Comparison of ENCODE assay signal across 8 cellular contexts in genomic region chr16:19601083-19601976, GRCh38. TPM values are rescaled to one million over a fixed set of nuclear protein-coding genes. Genes with fewer than 3 reads are reported as not detected.
A peak's percentile ranks its signal among the peaks of the same experiment; 100 is the strongest.
DNase-seq lines count a peak whose midpoint lies in the region; ATAC-seq and TF ChIP-seq lines count a peak whose summit lies in the region.

No MANE protein-coding gene starts in this region.

- H4K20me1 ChIP-seq in DND-41 (ENCODE audit: insufficient read depth, low read length) = peaks cover 7% of the 10 kb centered on the region; the same call in 1 of the 2 replicates

- H3K9ac ChIP-seq in DND-41 (ENCODE audit: low read depth, low read length) = no peak overlapping the region

- ATAC-seq in DND-41 (ENCODE audit: insufficient read depth, low read depth) (no peak), gastroesophageal sphincter (no peak), HG03095 (IDR thresholded peaks at IDR 0.05; ENCODE audit: unreplicated experiment) (no peak)

- H3K27ac ChIP-seq in DND-41 (ENCODE audit: low read length) = no peak overlapping the region
- peak overlapping the region in 1 of 4 donors; percentile 13 for H3K27ac ChIP-seq in gastroesophageal sphincter

- DNase-seq in A172 (ENCODE audit: low spot score) (peak; percentile 45), DND-41 (peak; percentile 46), NCI-H2029 treated with DMSO at 0.1 percent for 48 hours (lab: John Stamatoyannopoulos, UW) (peak; percentile 43), retinal pigment epithelial cell (ENCODE audit: low read depth) (no peak), mucosa of gallbladder (ENCODE audit: low spot score) (no peak)
- peak; percentile 39 for DNase-seq in activated CD4-positive, alpha-beta memory T cell treated with anti-CD3 and anti-CD28 coated beads, Interleukin-2, amount 10 ng/mL, durations not matched to agents 7 days and 5 days

- TF ChIP-seq EP300 in gastroesophageal sphincter (IDR thresholded peaks at IDR 0.05) = no peak

- CTCF ChIA-PET in activated CD4-positive, alpha-beta memory T cell treated with anti-CD3 and anti-CD28 coated beads, Interleukin-2, amount 10 ng/mL, durations not matched to agents 7 days and 5 days (lab: Charles Lee) = interaction anchor here (0.7 to 5.3 kb wide), 13 partner anchors 12 to 298 kb away, joined by 3 to 49 read pairs (median 3); partner anchors contain the start of gene GPRC5B

- peaks cover 51% of the 10 kb centered on the region; the same call in 1 of the 2 replicates for H3K36me3 ChIP-seq in DND-41 (ENCODE audit: insufficient read depth, low read length)
- peaks cover 0 to 78% of the 10 kb centered on the region in 2 donors for H3K36me3 ChIP-seq in gastroesophageal sphincter

- no peak overlapping the region for H2AFZ ChIP-seq in DND-41 (ENCODE audit: low read depth, low read length)

- no peaks in the 10 kb centered on the region for H3K9me3 ChIP-seq in DND-41 (ENCODE audit: insufficient read depth, low read length, severe bottlenecking)
- no peaks in the 10 kb centered on the region for H3K9me3 ChIP-seq in gastroesophageal sphincter

- no peak overlapping the region for H3K4me3 Mint-ChIP-seq in activated CD4-positive, alpha-beta memory T cell treated with anti-CD3 and anti-CD28 coated beads, Interleukin-2, amount 10 ng/mL, durations not matched to agents 7 days and 5 days

- H3K9me3 Mint-ChIP-seq in activated CD4-positive, alpha-beta memory T cell treated with anti-CD3 and anti-CD28 coated beads, Interleukin-2, amount 10 ng/mL, durations not matched to agents 7 days and 5 days = no peaks in the 10 kb centered on the region

- TF ChIP-seq CTCF in DND-41 (IDR thresholded peaks at IDR 0.05; ENCODE audit: borderline replicate concordance, extremely low read depth, low read length, poor library complexity, severe bottlenecking) = peak; percentile 67
- TF ChIP-seq CTCF in gastroesophageal sphincter (IDR thresholded peaks at IDR 0.05) = peak in 3 of 4 experiments; percentile 61 to 67 (median 64)
- peak; percentile 58 for TF ChIP-seq CTCF in retinal pigment epithelial cell (conservative IDR thresholded peaks at IDR 0.05; ENCODE audit: low read depth, low read length)

- no peaks in the 10 kb centered on the region for H3K4me1 ChIP-seq in DND-41 (ENCODE audit: insufficient read depth, low read length)
- H3K4me1 ChIP-seq in gastroesophageal sphincter = no peaks in the 10 kb centered on the region

- no peaks in the 10 kb centered on the region for H3K79me2 ChIP-seq in DND-41 (ENCODE audit: insufficient read depth, low read length)

- H3K27ac Mint-ChIP-seq in activated CD4-positive, alpha-beta memory T cell treated with anti-CD3 and anti-CD28 coated beads, Interleukin-2, amount 10 ng/mL, durations not matched to agents 7 days and 5 days = peak overlapping the region; percentile 21

- no peak overlapping the region for H3K4me3 ChIP-seq in DND-41 (ENCODE audit: low read depth in 1 of 2, low read length in 2 of 2)
- no peak overlapping the region for H3K4me3 ChIP-seq in gastroesophageal sphincter
- no peak overlapping the region for H3K4me3 ChIP-seq in retinal pigment epithelial cell (ENCODE audit: low read length)

- H3K4me2 ChIP-seq in DND-41 (ENCODE audit: insufficient read depth, low read length) = no peak overlapping the region

- TF ChIP-seq POLR2A in gastroesophageal sphincter (IDR thresholded peaks at IDR 0.05) = no peak

- H3K36me3 Mint-ChIP-seq in activated CD4-positive, alpha-beta memory T cell treated with anti-CD3 and anti-CD28 coated beads, Interleukin-2, amount 10 ng/mL, durations not matched to agents 7 days and 5 days (ENCODE audit: low read depth) = peaks cover 30% of the 10 kb centered on the region

- WGBS in gastroesophageal sphincter (ENCODE audit: low coverage in 1 of 2), 2 donors = 43 to 58% methylated on average over 7 to 13 of the region's 13 CpGs

- H3K27me3 ChIP-seq in DND-41 (ENCODE audit: insufficient read depth, low read length, poor library complexity) = no peaks in the 10 kb centered on the region
- H3K27me3 ChIP-seq in gastroesophageal sphincter = no peaks in the 10 kb centered on the region

- H3K27me3 Mint-ChIP-seq in activated CD4-positive, alpha-beta memory T cell treated with anti-CD3 and anti-CD28 coated beads, Interleukin-2, amount 10 ng/mL, durations not matched to agents 7 days and 5 days = no peaks in the 10 kb centered on the region

- H3K4me1 Mint-ChIP-seq in activated CD4-positive, alpha-beta memory T cell treated with anti-CD3 and anti-CD28 coated beads, Interleukin-2, amount 10 ng/mL, durations not matched to agents 7 days and 5 days = peaks cover 2% of the 10 kb centered on the region

- POLR2A ChIA-PET in activated CD4-positive, alpha-beta memory T cell treated with anti-CD3 and anti-CD28 coated beads, Interleukin-2, amount 10 ng/mL, durations not matched to agents 7 days and 5 days (lab: Charles Lee) = interaction anchor here (1.2 kb wide), 1 partner anchor 285 kb away, joined by 5 read pairs; no protein-coding TSS in a partner anchor

RNA-seq across cellular contexts. Expression of gene VPS35L, which starts 45.8 kb away (rescaled TPM):
- total RNA-seq in A172 (2014; rRNA removed; shearing (Covaris generic)) = 27.8 and 29.7 TPM in 2 replicates
- 10 to 100 TPM; 48.7 to 55.4 TPM for total RNA-seq in activated CD4-positive, alpha-beta memory T cell treated with anti-CD3 and anti-CD28 coated beads, Interleukin-2, amount 10 ng/mL, durations not matched to agents 7 days and 5 days
- total RNA-seq in gastroesophageal sphincter (10 to 100 TPM; 39.0 to 59.6 (median 46.9) TPM), mucosa of gallbladder (56.8 TPM)

Comparison
In these comparisons a context has a peak if more than half of its experiments do, and no peak if none do; other contexts are left out.
1. DNase-seq: peak in A172 (single experiment), DND-41 (single experiment), NCI-H2029 treated with DMSO at 0.1 percent for 48 hours (single experiment) and activated CD4-positive, alpha-beta memory T cell treated with anti-CD3 and anti-CD28 coated beads, Interleukin-2, amount 10 ng/mL, durations not matched to agents 7 days and 5 days (single experiment); none in retinal pigment epithelial cell (single experiment) and mucosa of gallbladder (single experiment).
2. Peak in every context shown above with its lines, with median percentiles within 50 percentile points of each other: CTCF ChIP-seq.